Comparison of ENCODE assay signal across 22 cellular contexts in genomic region chrX:42443267-42443666, GRCh38.
"Had no signal": no experiment of that assay in that cellular context is flagged by ENCODE, and none has a peak within 500 bp of the region (broad histone marks: within the 10 kb centered on the region; RNA-seq: fewer than 3 reads in every experiment).

No MANE protein-coding gene starts in this region.

- H3K9me3 ChIP-seq: colonic mucosa, sigmoid colon, thoracic aorta, transverse colon had no signal

- DNase-seq: colonic mucosa; effector CD8-positive, alpha-beta T cell; heart left ventricle; hippocampal formation; left colon; left ventricle myocardium superior; mesenchymal stem cell; midbrain; nephron progenitor cell; posterior cingulate gyrus; sigmoid colon; stimulated activated CD4-positive, alpha-beta T cell treated with anti-CD3 and anti-CD28 coated beads, Interleukin-2, amount 100 ng/mL, for 24 hours; stimulated activated CD4-positive, alpha-beta T cell treated with anti-CD3 and anti-CD28 coated beads, Interleukin-4, amount 100 ng/mL, for 4 hours; stimulated activated naive CD4-positive, alpha-beta T cell; stomach; substantia nigra; transverse colon had no signal

- H3K4me1 ChIP-seq: colonic mucosa, heart left ventricle, right atrium auricular region, sigmoid colon, stomach, transverse colon had no signal

- ATAC-seq: esophagus mucosa, heart left ventricle, left colon, left ventricle myocardium superior had no signal

- H3K4me3 ChIP-seq: colonic mucosa, heart left ventricle, lung, right atrium auricular region, sigmoid colon, skin epidermis, stomach, thoracic aorta, transverse colon had no signal

- H3K27ac ChIP-seq: colonic mucosa, heart left ventricle, right atrium auricular region, sigmoid colon, skin epidermis, stomach, thoracic aorta, transverse colon had no signal

- H3K27me3 ChIP-seq: colonic mucosa, heart left ventricle, right atrium auricular region, sigmoid colon, stomach, transverse colon had no signal

- H3K36me3 ChIP-seq: colonic mucosa, heart left ventricle, right atrium auricular region, sigmoid colon, stomach, thoracic aorta, transverse colon had no signal
